ENCODE assay signal across 8 cellular contexts in the genomic region with DNA sequence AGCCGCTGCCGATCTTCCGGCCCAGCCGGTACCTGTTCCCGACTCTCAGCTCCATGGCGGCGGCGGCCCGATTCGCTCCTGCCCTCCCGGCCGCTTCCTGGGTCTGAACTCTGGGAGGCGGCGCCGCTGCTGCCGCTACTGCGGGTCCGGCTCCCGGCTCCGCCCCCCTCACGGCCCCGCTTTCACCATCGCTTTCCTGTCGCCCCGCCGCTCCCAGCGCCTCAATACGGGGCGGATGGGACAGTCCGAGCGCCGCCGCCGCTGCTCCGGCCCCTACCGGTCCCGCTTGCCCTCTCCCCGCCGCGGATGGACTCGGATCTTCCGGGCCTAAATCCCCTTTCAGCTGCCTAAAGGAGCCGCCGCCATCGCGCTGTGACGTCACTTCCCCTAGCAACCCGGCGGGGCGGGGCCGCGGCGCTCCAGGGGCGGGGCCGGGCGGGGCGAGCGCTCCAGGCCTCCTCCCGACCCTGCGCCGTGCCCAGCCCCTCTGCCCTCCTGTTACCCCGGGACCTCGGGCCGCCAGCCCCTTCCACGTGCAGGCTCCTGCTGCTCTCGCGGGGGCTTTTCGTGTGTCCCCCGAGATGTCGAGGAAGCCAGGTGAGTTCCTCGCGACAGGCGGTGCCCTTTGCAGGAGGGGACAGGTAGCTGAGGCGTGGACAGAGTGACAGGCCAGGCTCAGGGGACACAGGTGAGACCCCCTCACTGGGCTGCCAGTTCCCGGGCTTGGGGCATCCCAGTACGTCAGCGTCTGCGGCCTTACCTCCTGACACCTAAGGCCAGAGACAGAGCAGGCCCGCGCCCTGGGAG. TPM values are rescaled to one million over a fixed set of nuclear protein-coding genes. Genes with fewer than 3 reads are reported as not detected.
DNase-seq lines count a peak whose midpoint lies in the region; ATAC-seq and TF ChIP-seq lines count a peak whose summit lies in the region.

CSNK1D (minus strand) TSS at position 374 of the 807 bp plus-strand sequence; CDS start at position 55, 319 bp downstream.

- CTCF ChIA-PET in A673 (lab: Charles Lee): no interaction called here

- H3K9me3 ChIP-seq in A673 (ENCODE audit: low read depth, low read length, poor library complexity, severe bottlenecking): no peaks in the 10 kb centered on the region
- no peaks in the 10 kb centered on the region for H3K9me3 ChIP-seq in spleen

- DNase-seq in A673 (ENCODE audit: low spot score): peak; percentile 90
- DNase-seq in NCI-H226: peak; percentile 65
- peak; percentile 83 to 92 (median 86) for DNase-seq in activated CD4-positive, CD25-positive, alpha-beta regulatory T cell (lab: John Stamatoyannopoulos, UW)
- peak; percentile 84 to 88 for DNase-seq in cardiac fibroblast (ENCODE audit: low read depth in 2 of 2)
- peak; percentile 83 for DNase-seq in inferior parietal cortex (ENCODE audit: extremely low spot score)
- DNase-seq in spleen: peak; percentile 97

- H3K36me3 ChIP-seq in A673 (ENCODE audit: insufficient read depth, low read length, poor library complexity, severe bottlenecking) (peaks cover 33% of the 10 kb centered on the region), spleen (peaks cover 0 to 37% (median 21%) of the 10 kb centered on the region in 6 donors)

- WGBS in spleen, 5 donors: 5 to 9% (median 7%) methylated on average over 52 to 80 of the region's 80 CpGs

- intact Hi-C loops in A673 (cut with micrococcal nuclease; ENCODE audit: unreplicated experiment) (no loop called here), spleen (cut with DNase I; ENCODE audit: low total_unique reads) (no loop called here)

- ATAC-seq in GM18873 (IDR thresholded peaks at IDR 0.05; ENCODE audit: low FRiP score, unreplicated experiment): peak; percentile 46
- peak; percentile 67 for ATAC-seq in HG03135 (IDR thresholded peaks at IDR 0.05; ENCODE audit: unreplicated experiment)

- BruUV-seq in A673 (replicated peaks; lab: Mats Ljungman, UMichigan): no TSS peak

- TF ChIP-seq CTCF in A673 (conservative IDR thresholded peaks at IDR 0.05; ENCODE audit: low read depth, low read length) (no peak), cardiac fibroblast (IDR thresholded peaks at IDR 0.05; ENCODE audit: low read depth, low read length) (no peak), spleen (IDR thresholded peaks at IDR 0.05 in 8 of 11, conservative IDR thresholded peaks at IDR 0.05 in 3 of 11) (no peak)

- H3K27ac ChIP-seq in A673 (ENCODE audit: low read depth, low read length, poor library complexity, severe bottlenecking) (peak within 1 kb of the TSS; percentile 99), spleen (peak within 1 kb of the TSS; percentile 94 to 100 (median 99))

- H3K4me1 ChIP-seq in A673 (ENCODE audit: insufficient read depth, low read length, poor library complexity, severe bottlenecking) (peaks cover 10% of the 10 kb centered on the region), spleen (peaks cover 42 to 60% (median 50%) of the 10 kb centered on the region in 6 donors)

- TF ChIP-seq POLR2A in spleen (IDR thresholded peaks at IDR 0.05): peak; percentile 3 to 66 (median 31)

- POLR2A ChIA-PET in A673 (lab: Charles Lee; ENCODE audit: low non-redundant PET): interaction anchor here (0.5 to 0.6 kb wide), 2 partner anchors 11 to 78 kb away, joined by 5 to 6 read pairs; no protein-coding TSS in a partner anchor

- H3K4me3 ChIP-seq in A673 (ENCODE audit: low read depth, low read length, poor library complexity, severe bottlenecking): peak within 1 kb of the TSS; percentile 99
- H3K4me3 ChIP-seq in cardiac fibroblast (replicated peaks in 1 of 2; ENCODE audit: low read depth in 2 of 2, low read length in 2 of 2): peak within 1 kb of the TSS; percentile 77 to 82
- peak within 1 kb of the TSS; percentile 66 to 90 (median 80) for H3K4me3 ChIP-seq in spleen

- H3K27me3 ChIP-seq in A673 (replicated peaks; ENCODE audit: insufficient read depth, low read depth, low read length, poor library complexity): no peaks in the 10 kb centered on the region
- no peaks in the 10 kb centered on the region for H3K27me3 ChIP-seq in spleen (replicated peaks in 1 of 7)

RNA-seq across cellular contexts. Expression of gene CSNK1D, which starts in this region (rescaled TPM):
- total RNA-seq in A673 (2021): 139 and 150 TPM in 2 replicates
- 100 to 1,000 TPM in 5 of 7 donors, 10 to 100 TPM in 2; 74.3 to 216 (median 160) TPM for total RNA-seq in spleen
- 100 to 1,000 TPM in 1 of 3 donors, 10 to 100 TPM in 2; 46.5 to 122 (median 67.2) TPM for polyA plus RNA-seq in spleen

Comparison
In these comparisons a context has a peak if more than half of its experiments do, and no peak if none do; other contexts are left out.
1. Peak in every context shown above with its lines: DNase-seq, ATAC-seq, H3K4me3 ChIP-seq and H3K27ac ChIP-seq.